8 cellular contexts compared by ENCODE assay signal in genomic region chr17:39450051-39450450, GRCh38. TPM values are rescaled to one million over a fixed set of nuclear protein-coding genes. Genes with fewer than 3 reads are reported as not detected.
DNase-seq lines count a peak whose midpoint lies in the region; ATAC-seq, FAIRE-seq and TF ChIP-seq lines count a peak whose summit lies in the region.

No MANE protein-coding gene starts in this region.

- H3K4me1 Mint-ChIP-seq in GM23338 = peaks cover 5% of the 10 kb centered on the region

- TF ChIP-seq CTCF in GM23338 (conservative IDR thresholded peaks at IDR 0.05; ENCODE audit: low read depth in 2 of 2) (no peak), fibroblast of the aortic adventitia (IDR thresholded peaks at IDR 0.05; ENCODE audit: insufficient read depth, low read length) (no peak)

- no peaks in the 10 kb centered on the region for H3K9me2 ChIP-seq in GM23338 (ENCODE audit: insufficient read depth)

- H3K27ac Mint-ChIP-seq in GM23338 = peak overlapping the region; percentile 99

- no peak overlapping the region for H2AFZ ChIP-seq in GM23338

- no peaks in the 10 kb centered on the region for H3K9me3 ChIP-seq in SJSA1 (replicated peaks)

- H3K36me3 Mint-ChIP-seq in GM23338 (ENCODE audit: low read depth) = peaks cover 33% of the 10 kb centered on the region; the same call in 2 of the 3 replicates

- peak overlapping the region; percentile 88 for H3K4me2 ChIP-seq in GM23338

- H3K36me3 ChIP-seq in GM23338 (ENCODE audit: insufficient read depth) (peaks cover 24% of the 10 kb centered on the region), SJSA1 (peaks cover 29% of the 10 kb centered on the region)

- H3K79me2 ChIP-seq in GM23338 (replicated peaks; ENCODE audit: insufficient read depth) = peaks cover 52% of the 10 kb centered on the region

- H3K27me3 Mint-ChIP-seq in GM23338 (ENCODE audit: insufficient read depth, low read depth, poor library complexity) = peaks cover 16% of the 10 kb centered on the region

- H3K27me3 ChIP-seq in GM23338 (ENCODE audit: insufficient read depth) (no peaks in the 10 kb centered on the region), SJSA1 (replicated peaks) (no peaks in the 10 kb centered on the region)

- FAIRE-seq in urothelium cell line (lab: Jason Lieb, UNC) = no peak

- peaks cover 9% of the 10 kb centered on the region; the same call in 1 of the 2 replicates for H3F3A ChIP-seq in GM23338 (replicated peaks; ENCODE audit: low read depth)

- H4K20me1 ChIP-seq in GM23338 (replicated peaks; ENCODE audit: insufficient read depth) = peaks cover 13% of the 10 kb centered on the region; the same call in 1 of the 2 replicates

- no peaks in the 10 kb centered on the region for H3K9me3 Mint-ChIP-seq in GM23338

- H3K4me3 ChIP-seq in GM23338 (peak overlapping the region; percentile 66), SJSA1 (peak overlapping the region; percentile 67), fibroblast of the aortic adventitia (ENCODE audit: low read depth, low read length) (peak overlapping the region; percentile 98), skeletal muscle cell (ENCODE audit: low read depth, low read length) (peak overlapping the region; percentile 81)

- H3K4me1 ChIP-seq in GM23338 (ENCODE audit: insufficient read depth) = peaks cover 8% of the 10 kb centered on the region
- peaks cover 14% of the 10 kb centered on the region for H3K4me1 ChIP-seq in SJSA1 (replicated peaks)

- H3K27ac ChIP-seq in GM23338 (ENCODE audit: low read depth) = peak overlapping the region; percentile 74
- no peak overlapping the region for H3K27ac ChIP-seq in SJSA1

- peak overlapping the region; percentile 99 for H3K4me3 Mint-ChIP-seq in GM23338

- ATAC-seq in GM23338 = no peak

- DNase-seq in GM23338 (ENCODE audit: low spot score) (no peak), SJSA1 (ENCODE audit: low read depth in 1 of 2, low spot score in 2 of 2) (no peak), fibroblast of the aortic adventitia (ENCODE audit: low read depth) (no peak), skeletal muscle cell (ENCODE audit: low read depth) (no peak), putamen (ENCODE audit: low spot score) (no peak), urothelium cell line (ENCODE audit: low spot score) (no peak), glomerular visceral epithelial cell (ENCODE audit: extremely low spot score) (no peak), DMS79 (lab: John Stamatoyannopoulos, UW) (no peak)

TF ChIP-seq in GM23338, 12 proteins besides CTCF, POLR2A, EP300 and RAD21:
- TF ChIP-seq STAT1 (IDR thresholded peaks at IDR 0.05; ENCODE audit: unreplicated experiment) = no peak
- TF ChIP-seq JUNB (IDR thresholded peaks at IDR 0.05; ENCODE audit: unreplicated experiment) = no peak

RNA-seq across cellular contexts. Expression of gene MED1, which starts 1.0 kb away (rescaled TPM):
- total RNA-seq in GM23338 (2014; rRNA removed; shearing (Covaris generic)) = 32.5 and 42.3 TPM in 2 replicates
- 17.9 and 19.0 TPM in 2 replicates for polyA plus RNA-seq in GM23338 (2016; fragmentation: Nextera tagmentation; extraction: Ambion mirVana)
- total RNA-seq in SJSA1 (2014; rRNA removed; shearing (Covaris generic)) = 12.5 and 15.4 TPM in 2 replicates
- 21.6 and 31.7 TPM in 2 replicates for total RNA-seq in fibroblast of the aortic adventitia (ENCODE audit: low replicate concordance)

RNA-seq across cellular contexts. Expression of gene CDK12, which starts 11.2 kb away (rescaled TPM):
- total RNA-seq in GM23338 (2014; rRNA removed; shearing (Covaris generic)) = 55.3 and 57.6 TPM in 2 replicates
- polyA plus RNA-seq in GM23338 (2016; fragmentation: Nextera tagmentation; extraction: Ambion mirVana) = 19.3 and 20.9 TPM in 2 replicates
- 22.8 and 33.6 TPM in 2 replicates for total RNA-seq in SJSA1 (2014; rRNA removed; shearing (Covaris generic))
- total RNA-seq in fibroblast of the aortic adventitia (ENCODE audit: low replicate concordance) = 27.6 and 43.9 TPM in 2 replicates

RNA-seq across cellular contexts. Expression of gene FBXL20, which starts 48.6 kb away (rescaled TPM):
- total RNA-seq in GM23338 (2014; rRNA removed; shearing (Covaris generic)) = 6.9 and 7.7 TPM in 2 replicates
- polyA plus RNA-seq in GM23338 (2016; fragmentation: Nextera tagmentation; extraction: Ambion mirVana) = 2.9 and 4.3 TPM in 2 replicates
- total RNA-seq in SJSA1 (2014; rRNA removed; shearing (Covaris generic)) = 7.5 and 10.2 TPM in 2 replicates
- total RNA-seq in fibroblast of the aortic adventitia (ENCODE audit: low replicate concordance) = 7.4 and 19.4 TPM in 2 replicates
